ENCODE assay signal across 23 cellular contexts in genomic region chr7:149797771-149798170, GRCh38.
"Had no signal": no experiment of that assay in that cellular context is flagged by ENCODE, and none has a peak within 500 bp of the region (broad histone marks: within the 10 kb centered on the region; RNA-seq: fewer than 3 reads in every experiment).

No MANE protein-coding gene starts in this region.

- H3K4me1 ChIP-seq: colonic mucosa, esophagus squamous epithelium, gastrocnemius medialis, left lung, lower lobe of right lung had no signal

- H3K79me2 ChIP-seq: hepatocyte had no signal

- H3K9me3 ChIP-seq: colonic mucosa, esophagus squamous epithelium, gastrocnemius medialis, left lung, lower lobe of right lung, mucosa of descending colon had no signal

- ATAC-seq: effector memory CD8-positive, alpha-beta T cell; esophagus mucosa; gastrocnemius medialis; left cardiac atrium; left lung; left ventricle myocardium superior; lower lobe of right lung; mucosa of descending colon had no signal

- H3K27me3 ChIP-seq: colonic mucosa, gastrocnemius medialis, hepatocyte, left lung had no signal

- H3K36me3 ChIP-seq: colonic mucosa, esophagus squamous epithelium, gastrocnemius medialis, left lung, lower lobe of right lung had no signal

- H3K4me3 ChIP-seq: colonic mucosa, esophagus squamous epithelium, gastrocnemius medialis, hepatocyte, left lung, lower lobe of right lung, mucosa of descending colon had no signal

- H3K27ac ChIP-seq: colonic mucosa, epithelial cell of prostate, esophagus squamous epithelium, gastrocnemius medialis, hepatocyte, left lung, lower lobe of right lung had no signal

- H3K4me2 ChIP-seq: hepatocyte had no signal

- H2AFZ ChIP-seq: hepatocyte had no signal

- DNase-seq: colonic mucosa; cortex of kidney; effector CD8-positive, alpha-beta T cell; effector memory CD8-positive, alpha-beta T cell; endodermal cell; erythroblast; esophagus squamous epithelium; foreskin fibroblast; foreskin melanocyte; gastrocnemius medialis; glutamatergic neuron; head of caudate nucleus; hypothalamus; left cardiac atrium; left lung; left ventricle myocardium superior; lower lobe of right lung; mesenchymal stem cell; mucosa of descending colon; naive B cell had no signal
